ENCODE assay signal across 17 cellular contexts in the genomic region with DNA sequence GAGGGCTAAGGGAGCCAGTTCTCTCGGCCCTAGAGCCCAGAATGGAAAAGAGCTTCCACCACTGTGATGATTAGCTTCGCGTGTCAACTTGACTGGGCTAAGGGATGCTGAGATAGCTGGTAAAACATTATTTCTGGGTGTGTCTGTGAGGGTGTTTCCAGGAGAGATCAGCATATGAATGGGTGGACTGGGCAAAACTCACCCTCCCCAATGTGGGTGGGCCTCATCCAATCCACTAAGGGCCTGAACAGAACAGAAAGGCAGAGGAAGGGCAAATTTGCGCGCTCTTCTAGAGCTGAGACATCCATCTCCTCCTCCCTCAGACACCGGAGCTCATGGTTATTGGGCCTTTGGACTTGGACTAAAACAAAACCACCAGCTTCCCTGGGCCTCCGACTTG. TPM values are rescaled to one million over a fixed set of nuclear protein-coding genes. Genes with fewer than 3 reads are reported as not detected.
DNase-seq lines count a peak whose midpoint lies in the region; ATAC-seq and TF ChIP-seq lines count a peak whose summit lies in the region.
"Had no signal": no experiment of that assay in that cellular context is flagged by ENCODE, and none has a peak within 500 bp of the region (broad histone marks: within the 10 kb centered on the region; RNA-seq: fewer than 3 reads in every experiment).

No MANE protein-coding gene starts in this region.

- H3K9me3 Mint-ChIP-seq in GM23338: no peaks in the 10 kb centered on the region
- H3K9me3 Mint-ChIP-seq in activated T-helper 17 cell treated with anti-CD3 and anti-CD28 coated beads, Interleukin-2, amount 50 U/mL, for 72 hours: no peaks in the 10 kb centered on the region
- H3K9me3 Mint-ChIP-seq in T-helper 2 cell treated with Interferon-gamma antibody and Interleukin-4, amounts not matched to agents 5 μg/mL and 100 μg/mL, for 36 hours: no peaks in the 10 kb centered on the region
- H3K9me3 Mint-ChIP-seq: CD8-positive, alpha-beta T cell; H9; HFFc6 had no signal

- no peak overlapping the region for H3K27ac ChIP-seq in GM23338 (ENCODE audit: low read depth)
- H3K27ac ChIP-seq in coronary artery: no peak overlapping the region
- H3K27ac ChIP-seq: A549 had no signal

- no peaks in the 10 kb centered on the region for H4K20me1 ChIP-seq in GM23338 (replicated peaks; ENCODE audit: insufficient read depth)

- no peak overlapping the region for H3K4me3 Mint-ChIP-seq in GM23338
- no peak overlapping the region for H3K4me3 Mint-ChIP-seq in activated T-helper 17 cell treated with anti-CD3 and anti-CD28 coated beads, Interleukin-2, amount 50 U/mL, for 72 hours
- H3K4me3 Mint-ChIP-seq in T-helper 2 cell treated with Interferon-gamma antibody and Interleukin-4, amounts not matched to agents 5 μg/mL and 100 μg/mL, for 36 hours: no peak overlapping the region
- H3K4me3 Mint-ChIP-seq: CD4-positive, CD25-positive, alpha-beta regulatory T cell; CD8-positive, alpha-beta T cell; H9; HFFc6 had no signal

- no peaks in the 10 kb centered on the region for H3K79me2 ChIP-seq in GM23338 (replicated peaks; ENCODE audit: insufficient read depth)

- H3K27me3 Mint-ChIP-seq in GM23338 (ENCODE audit: insufficient read depth, low read depth, poor library complexity): peaks cover 16% of the 10 kb centered on the region
- no peaks in the 10 kb centered on the region for H3K27me3 Mint-ChIP-seq in activated T-helper 17 cell treated with anti-CD3 and anti-CD28 coated beads, Interleukin-2, amount 50 U/mL, for 72 hours
- no peaks in the 10 kb centered on the region for H3K27me3 Mint-ChIP-seq in T-helper 2 cell treated with Interferon-gamma antibody and Interleukin-4, amounts not matched to agents 5 μg/mL and 100 μg/mL, for 36 hours (ENCODE audit: low read depth)

- H3K36me3 Mint-ChIP-seq in GM23338 (ENCODE audit: low read depth): no peaks in the 10 kb centered on the region
- no peaks in the 10 kb centered on the region for H3K36me3 Mint-ChIP-seq in activated T-helper 17 cell treated with anti-CD3 and anti-CD28 coated beads, Interleukin-2, amount 50 U/mL, for 72 hours (ENCODE audit: low read depth)
- no peaks in the 10 kb centered on the region for H3K36me3 Mint-ChIP-seq in T-helper 2 cell treated with Interferon-gamma antibody and Interleukin-4, amounts not matched to agents 5 μg/mL and 100 μg/mL, for 36 hours (ENCODE audit: low read depth)
- H3K36me3 Mint-ChIP-seq: CD4-positive, CD25-positive, alpha-beta regulatory T cell; CD8-positive, alpha-beta T cell had no signal

- ATAC-seq in Right ventricle myocardium inferior (no peak), left ventricle myocardium superior (no peak), GM23338 (no peak)
- ATAC-seq in activated T-helper 17 cell treated with anti-CD3 and anti-CD28 coated beads, Interleukin-2, amount 50 U/mL, for 72 hours (replicated peaks): no peak
- ATAC-seq: A549; CD8-positive, alpha-beta T cell had no signal

- no peaks in the 10 kb centered on the region for H3K36me3 ChIP-seq in GM23338 (ENCODE audit: insufficient read depth)

- no peaks in the 10 kb centered on the region for H3F3A ChIP-seq in GM23338 (replicated peaks; ENCODE audit: low read depth)

- no peak overlapping the region for H2AFZ ChIP-seq in GM23338

- no peaks in the 10 kb centered on the region for H3K9me2 ChIP-seq in GM23338 (ENCODE audit: insufficient read depth)

- H3K4me1 Mint-ChIP-seq in GM23338: peaks cover 43% of the 10 kb centered on the region
- H3K4me1 Mint-ChIP-seq in activated T-helper 17 cell treated with anti-CD3 and anti-CD28 coated beads, Interleukin-2, amount 50 U/mL, for 72 hours: no peaks in the 10 kb centered on the region
- peaks cover 4% of the 10 kb centered on the region for H3K4me1 Mint-ChIP-seq in T-helper 2 cell treated with Interferon-gamma antibody and Interleukin-4, amounts not matched to agents 5 μg/mL and 100 μg/mL, for 36 hours (ENCODE audit: low read depth)

- H3K4me1 ChIP-seq in GM23338 (ENCODE audit: insufficient read depth): peaks cover 14% of the 10 kb centered on the region; the same call in 1 of the 2 replicates
- H3K4me1 ChIP-seq: A549, Caco-2 had no signal

- no peaks in the 10 kb centered on the region for H3K27me3 ChIP-seq in GM23338 (ENCODE audit: insufficient read depth)

- H3K4me3 ChIP-seq in GM23338 (no peak overlapping the region), coronary artery (no peak overlapping the region)
- H3K4me3 ChIP-seq: A549 had no signal

- intact Hi-C loops in Right ventricle myocardium inferior (cut with DNase I) (loop anchor here (5.0 to 10.0 kb wide), 2 partner anchors 504 to 1116 kb away; no protein-coding TSS in a partner anchor), left ventricle myocardium superior (cut with micrococcal nuclease) (loop anchor here (10.0 kb wide), 1 partner anchor 246 kb away; a partner anchor contains a TSS)

- no peak overlapping the region for H3K27ac Mint-ChIP-seq in GM23338
- H3K27ac Mint-ChIP-seq in activated T-helper 17 cell treated with anti-CD3 and anti-CD28 coated beads, Interleukin-2, amount 50 U/mL, for 72 hours: peak overlapping the region; percentile 38
- H3K27ac Mint-ChIP-seq in T-helper 2 cell treated with Interferon-gamma antibody and Interleukin-4, amounts not matched to agents 5 μg/mL and 100 μg/mL, for 36 hours: no peak overlapping the region
- H3K27ac Mint-ChIP-seq: CD8-positive, alpha-beta T cell; H9; HFFc6 had no signal

- H3K4me2 ChIP-seq in GM23338: peak overlapping the region; percentile 38
- H3K4me2 ChIP-seq: A549 had no signal

- DNase-seq in Right ventricle myocardium inferior (ENCODE audit: missing footprints): peak; percentile 17
- DNase-seq in left ventricle myocardium superior: no peak
- no peak for DNase-seq in GM23338 (ENCODE audit: low spot score)
- no peak for DNase-seq in T-helper 2 cell treated with Interferon-gamma antibody and Interleukin-4, amounts not matched to agents 5 μg/mL and 100 μg/mL, for 36 hours (ENCODE audit: low spot score)
- DNase-seq in coronary artery (ENCODE audit: low spot score): no peak
- no peak for DNase-seq in NCI-H446 (lab: John Stamatoyannopoulos, UW)
- DNase-seq: 8988T; C1 segment of cervical spinal cord; Caco-2; CD4-positive, CD25-positive, alpha-beta regulatory T cell; CD8-positive, alpha-beta T cell; DMS153; DND-41; H9 had no signal

- TF ChIP-seq CTCF in GM23338 (conservative IDR thresholded peaks at IDR 0.05; ENCODE audit: low read depth in 2 of 2) (no peak), coronary artery (IDR thresholded peaks at IDR 0.05) (no peak)

TF ChIP-seq in GM23338, 12 proteins besides CTCF, POLR2A, EP300 and RAD21 (continues in another document):
- TF ChIP-seq JUNB (IDR thresholded peaks at IDR 0.05; ENCODE audit: unreplicated experiment) (no peak), EZH2phosphoT487 (IDR thresholded peaks at IDR 0.05; ENCODE audit: unreplicated experiment) (no peak), CREB1 (CRISPR knock-in tag; IDR thresholded peaks at IDR 0.05; ENCODE audit: low read depth) (no peak)

RNA-seq across cellular contexts. Expression of a gene that starts 20.9 kb away (rescaled TPM):
- 7.1 TPM for total RNA-seq in Right ventricle myocardium inferior
- total RNA-seq in left ventricle myocardium superior: 5.1 TPM
- 19.6 and 28.1 TPM in 2 replicates for total RNA-seq in GM23338 (2014; rRNA removed; shearing (Covaris generic))
- 9.0 and 11.2 TPM in 2 replicates for polyA plus RNA-seq in GM23338 (2016; fragmentation: Nextera tagmentation; extraction: Ambion mirVana)
- total RNA-seq in activated T-helper 17 cell treated with anti-CD3 and anti-CD28 coated beads, Interleukin-2, amount 50 U/mL, for 72 hours: 100 to 1,000 TPM; 169 to 184 TPM
